Comparison of ENCODE assay signal across 1 cellular context in genomic region chr6:72466471-72466870, GRCh38.
TF ChIP-seq lines count a peak whose summit lies in the region.

No MANE protein-coding gene starts in this region.

TF ChIP-seq in K562, 482 proteins besides CTCF, POLR2A, EP300 and RAD21 (continued from another document):
- no peak for TF ChIP-seq BHLHE40 (IDR thresholded peaks at IDR 0.05; ENCODE audit: low read length)
